Comparison of ENCODE assay signal across 8 cellular contexts in genomic region chr5:57174850-57175525, GRCh38. TPM values are rescaled to one million over a fixed set of nuclear protein-coding genes. Genes with fewer than 3 reads are reported as not detected.
DNase-seq lines count a peak whose midpoint lies in the region; ATAC-seq and TF ChIP-seq lines count a peak whose summit lies in the region.

No MANE protein-coding gene starts in this region.

- intact Hi-C loops in MCF 10A (cut with micrococcal nuclease): no loop called here
- intact Hi-C loops in vagina (cut with DNase I): loop anchor here (5.0 to 10.0 kb wide), 3 partner anchors 50 to 268 kb away; partner anchors contain the start of genes MIER3 and SETD9

- H2AK5ac ChIP-seq in mesenchymal stem cell (ENCODE audit: low read length, severe bottlenecking): peak overlapping the region; percentile 41

- H3K4me1 ChIP-seq in CD4-positive, CD25-positive, alpha-beta regulatory T cell (ENCODE audit: control insufficient read depth, insufficient read depth, low read length, poor library complexity, severe bottlenecking): peaks cover 55% of the 10 kb centered on the region
- H3K4me1 ChIP-seq in mesenchymal stem cell (ENCODE audit: control insufficient read depth, insufficient read depth, low read depth, low read length) (peaks cover 8% of the 10 kb centered on the region), vagina (peaks cover 64% of the 10 kb centered on the region)

- peak overlapping the region; percentile 100 for H3K27ac ChIP-seq in CD4-positive, CD25-positive, alpha-beta regulatory T cell (ENCODE audit: insufficient read depth, low read length, poor library complexity, severe bottlenecking)
- H3K27ac ChIP-seq in mesenchymal stem cell (ENCODE audit: low read length, poor library complexity, severe bottlenecking) (peak overlapping the region; percentile 99), vagina (peak overlapping the region; percentile 100)

- H3K4me3 ChIP-seq in CD4-positive, CD25-positive, alpha-beta regulatory T cell (ENCODE audit: low read depth, low read length): peak overlapping the region; percentile 97
- H3K4me3 ChIP-seq in LNCaP clone FGC (ENCODE audit: low read depth, low read length) (peak overlapping the region; percentile 90), mesenchymal stem cell (ENCODE audit: insufficient read depth in 1 of 2, low read depth in 1 of 2, low read length in 2 of 2) (peak overlapping the region; percentile 84 to 95), vagina (peak overlapping the region; percentile 92 to 93)

- ATAC-seq in CD4-positive, CD25-positive, alpha-beta regulatory T cell (ENCODE audit: low read depth in 2 of 2): no peak

- peaks cover 6% of the 10 kb centered on the region for H3K27me3 Mint-ChIP-seq in CD4-positive, CD25-positive, alpha-beta regulatory T cell
- no peaks in the 10 kb centered on the region for H3K27me3 Mint-ChIP-seq in MCF 10A (ENCODE audit: insufficient read depth, unreplicated experiment)

- peaks cover 24 to 51% (median 39%) of the 10 kb centered on the region in 4 donors for H3K4me1 Mint-ChIP-seq in CD4-positive, CD25-positive, alpha-beta regulatory T cell
- peaks cover 25% of the 10 kb centered on the region for H3K4me1 Mint-ChIP-seq in MCF 10A (ENCODE audit: insufficient read depth, unreplicated experiment)

- H3K36me3 Mint-ChIP-seq in CD4-positive, CD25-positive, alpha-beta regulatory T cell: peaks cover 30% of the 10 kb centered on the region
- peaks cover 61% of the 10 kb centered on the region for H3K36me3 Mint-ChIP-seq in MCF 10A (ENCODE audit: insufficient read depth, unreplicated experiment)

- no TSS peak for BruUV-seq in MCF 10A (replicated peaks; lab: Mats Ljungman, UMichigan)

- H3K4me3 Mint-ChIP-seq in CD4-positive, CD25-positive, alpha-beta regulatory T cell: peak overlapping the region; percentile 92 to 99 (median 96)
- H3K4me3 Mint-ChIP-seq in MCF 10A (ENCODE audit: unreplicated experiment): peak overlapping the region; percentile 97

- peaks cover 6% of the 10 kb centered on the region for H3K36me3 ChIP-seq in CD4-positive, CD25-positive, alpha-beta regulatory T cell (ENCODE audit: control insufficient read depth, insufficient read depth, low read length)
- H3K36me3 ChIP-seq in mesenchymal stem cell (ENCODE audit: control insufficient read depth in 1 of 2, insufficient read depth in 2 of 2, low read depth in 1 of 2, low read length in 2 of 2) (peaks cover 4 to 5% of the 10 kb centered on the region in 2 experiments), vagina (no peaks in the 10 kb centered on the region)

- no peak overlapping the region for H2BK15ac ChIP-seq in mesenchymal stem cell (ENCODE audit: low read depth, poor library complexity, severe bottlenecking)

- peak overlapping the region; percentile 100 for H3K9ac ChIP-seq in mesenchymal stem cell (ENCODE audit: low read length)

- no peak overlapping the region for H2AFZ ChIP-seq in mesenchymal stem cell (ENCODE audit: low read depth, low read length)

- TF ChIP-seq POLR2A in vagina (IDR thresholded peaks at IDR 0.05): no peak

- peak overlapping the region; percentile 86 for H3K4me2 ChIP-seq in mesenchymal stem cell (ENCODE audit: low read length, poor library complexity, severe bottlenecking)

- no peak overlapping the region for H3K14ac ChIP-seq in mesenchymal stem cell (ENCODE audit: low read length in 2 of 2)

- no CpG with 5 or more reads among the region's 11 CpGs for WGBS in mesenchymal stem cell

- no peaks in the 10 kb centered on the region for H3K27me3 ChIP-seq in CD4-positive, CD25-positive, alpha-beta regulatory T cell (ENCODE audit: control insufficient read depth, insufficient read depth, low read length)
- no peaks in the 10 kb centered on the region for H3K27me3 ChIP-seq in mesenchymal stem cell (ENCODE audit: control insufficient read depth in 1 of 2, insufficient read depth in 1 of 2, low read length in 2 of 2)
- H3K27me3 ChIP-seq in vagina: no peaks in the 10 kb centered on the region

- DNase-seq in CD4-positive, CD25-positive, alpha-beta regulatory T cell: peak in 1 of 3 donors; percentile 22
- DNase-seq in LNCaP clone FGC (ENCODE audit: low read depth) (no peak), MCF 10A (ENCODE audit: unreplicated experiment) (peak; percentile 42), mesenchymal stem cell (no peak), vagina (ENCODE audit: extremely low spot score in 2 of 2) (no peak), H4 (ENCODE audit: low spot score) (no peak), cerebellar nuclear complex (lab: John Stamatoyannopoulos, UW) (no peak), NCI-H2171 treated with DMSO at 0.1 percent for 48 hours (lab: John Stamatoyannopoulos, UW) (no peak)

- H3K9me3 ChIP-seq in CD4-positive, CD25-positive, alpha-beta regulatory T cell (ENCODE audit: control insufficient read depth in 2 of 2, low read length in 2 of 2): no peaks in the 10 kb centered on the region
- no peaks in the 10 kb centered on the region for H3K9me3 ChIP-seq in mesenchymal stem cell (ENCODE audit: control insufficient read depth, low read length)
- H3K9me3 ChIP-seq in vagina: no peaks in the 10 kb centered on the region

- TF ChIP-seq CTCF in LNCaP clone FGC (IDR thresholded peaks at IDR 0.05; ENCODE audit: control insufficient read depth, extremely low read depth, insufficient read depth): no peak
- no peak for TF ChIP-seq CTCF in MCF 10A (IDR thresholded peaks at IDR 0.05; ENCODE audit: unreplicated experiment)
- no peak for TF ChIP-seq CTCF in vagina (IDR thresholded peaks at IDR 0.05)

- CTCF ChIA-PET in MCF 10A (lab: Yijun Ruan, JAX): interaction anchor here (0.8 to 1.6 kb wide), 4 partner anchors 9 to 54 kb away, joined by 3 to 11 read pairs (median 3); no protein-coding TSS in a partner anchor

- no peak overlapping the region for H3K4ac ChIP-seq in mesenchymal stem cell (ENCODE audit: low read depth in 1 of 2, low read length in 2 of 2)

- H3K79me1 ChIP-seq in mesenchymal stem cell (replicated peaks; ENCODE audit: low read length, poor library complexity, severe bottlenecking): peaks cover 3% of the 10 kb centered on the region

- POLR2A ChIA-PET in MCF 10A (lab: Yijun Ruan, JAX): interaction anchor here (0.7 to 3.9 kb wide), 14 partner anchors 11 to 1180 kb away, joined by 3 to 43 read pairs (median 3); partner anchors contain the start of genes IL6ST and SETD9

- peak overlapping the region; percentile 99 for H3K27ac Mint-ChIP-seq in CD4-positive, CD25-positive, alpha-beta regulatory T cell
- peak overlapping the region; percentile 99 for H3K27ac Mint-ChIP-seq in MCF 10A (ENCODE audit: low read depth, unreplicated experiment)

- no peak overlapping the region for H2BK5ac ChIP-seq in mesenchymal stem cell (ENCODE audit: low read depth, low read length, poor library complexity, severe bottlenecking)

- H2BK12ac ChIP-seq in mesenchymal stem cell (ENCODE audit: low read length in 2 of 2): peak overlapping the region in 1 of 2 experiments; percentile 3

- H3K23ac ChIP-seq in mesenchymal stem cell (ENCODE audit: low read length in 2 of 2): no peak overlapping the region

- peaks cover 0 to 1% (median 0%) of the 10 kb centered on the region in 7 donors for H3K9me3 Mint-ChIP-seq in CD4-positive, CD25-positive, alpha-beta regulatory T cell
- no peaks in the 10 kb centered on the region for H3K9me3 Mint-ChIP-seq in MCF 10A (ENCODE audit: unreplicated experiment)

- H4K91ac ChIP-seq in mesenchymal stem cell (ENCODE audit: low read length): no peak overlapping the region

- no peak overlapping the region for H3K18ac ChIP-seq in mesenchymal stem cell (ENCODE audit: low read depth in 1 of 2, low read length in 2 of 2)

- no peak overlapping the region for H2BK120ac ChIP-seq in mesenchymal stem cell (ENCODE audit: low read depth, low read length)

- no peak overlapping the region for H4K8ac ChIP-seq in mesenchymal stem cell (ENCODE audit: low read length)

RNA-seq across cellular contexts. Expression of gene GPBP1, which starts 1.1 kb away (rescaled TPM):
- 171 TPM for total RNA-seq in CD4-positive, CD25-positive, alpha-beta regulatory T cell
- 100 to 1,000 TPM in 1 of 4 donors, 10 to 100 TPM in 3; 88.8 to 108 (median 98.2) TPM for polyA plus RNA-seq in CD4-positive, CD25-positive, alpha-beta regulatory T cell
- 63.6 and 66.5 TPM in 2 replicates for total RNA-seq in MCF 10A (2022)
- 35.5 TPM for polyA plus RNA-seq in mesenchymal stem cell (2013, experiment 1 of 2)
- polyA plus RNA-seq in mesenchymal stem cell (2013, experiment 2 of 2): 37.4 TPM
- 62.6 TPM for total RNA-seq in vagina
- total RNA-seq in H4 (2014; rRNA removed; shearing (Covaris generic)): 31.6 and 39.4 TPM in 2 replicates
